ENCODE assay signal across 20 cellular contexts in the genomic region with DNA sequence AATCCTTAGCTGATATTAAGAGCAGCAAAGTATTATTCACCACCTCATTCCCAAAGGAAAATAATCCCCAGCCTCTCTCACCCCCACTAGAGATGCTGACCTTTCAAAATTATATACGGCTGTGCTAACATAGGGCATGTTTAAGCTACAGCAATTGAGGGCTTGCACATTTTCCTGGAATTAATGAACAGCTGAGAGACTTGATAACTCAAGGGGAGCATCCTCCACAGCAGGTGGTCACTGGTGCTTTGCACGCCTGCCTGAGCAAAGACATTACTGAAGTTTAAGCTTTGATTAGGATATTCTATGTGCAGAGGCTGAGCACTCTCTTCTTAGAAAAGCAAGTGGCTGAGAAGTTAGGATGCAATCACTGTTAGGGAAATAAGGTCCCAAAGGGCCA.
"Had no signal": no experiment of that assay in that cellular context is flagged by ENCODE, and none has a peak within 500 bp of the region (broad histone marks: within the 10 kb centered on the region; RNA-seq: fewer than 3 reads in every experiment).

No MANE protein-coding gene starts in this region.

- H3K27me3 ChIP-seq: gastroesophageal sphincter, heart left ventricle, sigmoid colon, testis, uterus had no signal

- H3K27ac Mint-ChIP-seq: activated CD8-positive, alpha-beta T cell treated with anti-CD3 and anti-CD28 coated beads, Interleukin-2, amount 10 ng/mL, durations not matched to agents 7 days and 5 days; activated naive CD4-positive, alpha-beta T cell treated with anti-CD3 and anti-CD28 coated beads, Interleukin-2, amount 50 U/mL, for 72 hours; memory B cell; natural killer cell treated with Interleukin-12 subunit alpha and Interleukin-12 subunit beta and Interleukin-15 and Interleukin-18, amount 100 ng/mL, for 72 hours had no signal

- H3K36me3 Mint-ChIP-seq: activated naive CD4-positive, alpha-beta T cell treated with anti-CD3 and anti-CD28 coated beads, Interleukin-2, amount 50 U/mL, for 72 hours; memory B cell; natural killer cell treated with Interleukin-12 subunit alpha and Interleukin-12 subunit beta and Interleukin-15 and Interleukin-18, amount 100 ng/mL, for 72 hours had no signal

- H3K4me1 ChIP-seq: gastroesophageal sphincter, heart left ventricle, sigmoid colon, testis, uterus had no signal

- H3K27me3 Mint-ChIP-seq: brain had no signal

- H3K9me3 ChIP-seq: gastroesophageal sphincter, heart left ventricle, testis, uterus had no signal

- H3K27ac ChIP-seq: epithelial cell of prostate, gastroesophageal sphincter, heart left ventricle, sigmoid colon, testis, uterus, VCaP had no signal

- H3K4me3 ChIP-seq: gastroesophageal sphincter, heart left ventricle, sigmoid colon, testis, uterus had no signal

- H3K9me3 Mint-ChIP-seq: brain; natural killer cell treated with Interleukin-12 subunit alpha and Interleukin-12 subunit beta and Interleukin-15 and Interleukin-18, amount 100 ng/mL, for 72 hours had no signal

- ATAC-seq: activated CD8-positive, alpha-beta T cell treated with anti-CD3 and anti-CD28 coated beads, Interleukin-2, amount 10 ng/mL, durations not matched to agents 7 days and 5 days; activated naive CD4-positive, alpha-beta T cell treated with anti-CD3 and anti-CD28 coated beads, Interleukin-2, amount 50 U/mL, for 72 hours; gastroesophageal sphincter; heart left ventricle had no signal

- H3K36me3 ChIP-seq: gastroesophageal sphincter, heart left ventricle, sigmoid colon, uterus had no signal

- H3K4me3 Mint-ChIP-seq: activated CD8-positive, alpha-beta T cell treated with anti-CD3 and anti-CD28 coated beads, Interleukin-2, amount 10 ng/mL, durations not matched to agents 7 days and 5 days; brain; memory B cell; natural killer cell treated with Interleukin-12 subunit alpha and Interleukin-12 subunit beta and Interleukin-15 and Interleukin-18, amount 100 ng/mL, for 72 hours had no signal

- DNase-seq: activated CD4-positive, alpha-beta T cell treated with anti-CD3 and anti-CD28 coated beads, Interleukin-2, amount 50 U/mL, for 1 hour; activated CD4-positive, CD25-positive, alpha-beta regulatory T cell treated with anti-CD3 and anti-CD28 coated beads, Interleukin-2, amount 50 U/mL, for 72 hours; activated CD8-positive, alpha-beta T cell treated with anti-CD3 and anti-CD28 coated beads, Interleukin-2, amount 10 ng/mL, durations not matched to agents 7 days and 5 days; aorta; heart left ventricle; occipital lobe; posterior cingulate gyrus; sigmoid colon; stimulated activated CD4-positive, alpha-beta T cell treated with anti-CD3 and anti-CD28 coated beads, Interleukin-2, amount 100 ng/mL, for 48 hours; stimulated activated naive CD4-positive, alpha-beta T cell; testis; trophoblast cell; uterus had no signal

- H3K4me1 Mint-ChIP-seq: memory B cell had no signal
